ENCODE assay signal across 8 cellular contexts in the genomic region with DNA sequence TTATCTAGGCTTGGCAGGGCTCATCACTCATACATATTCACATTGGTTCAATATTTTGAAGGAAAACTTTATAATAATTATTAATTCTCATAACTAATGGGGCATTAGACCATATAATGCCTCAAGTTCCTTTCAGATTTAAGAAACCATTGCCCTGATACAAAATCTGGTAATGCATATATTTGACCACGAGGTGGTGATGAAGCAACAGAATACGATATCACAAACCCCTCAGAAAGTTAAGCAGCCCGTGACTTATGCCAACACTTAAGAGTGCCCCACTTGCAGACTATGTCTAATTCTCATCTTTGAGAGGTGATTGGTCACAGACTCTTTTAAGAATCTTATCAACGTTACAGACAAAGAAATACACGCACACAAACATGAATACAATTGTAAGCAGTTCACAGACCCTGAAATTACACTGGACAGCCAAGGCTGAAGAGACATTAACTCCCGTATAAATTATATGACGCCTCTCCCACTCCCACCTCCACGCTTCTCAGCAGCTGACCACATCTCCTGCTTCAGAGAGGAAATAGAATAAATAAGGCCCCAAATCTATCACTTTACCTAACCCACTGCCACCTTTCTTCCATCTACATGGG. TPM values are rescaled to one million over a fixed set of nuclear protein-coding genes. Genes with fewer than 3 reads are reported as not detected.
DNase-seq lines count a peak whose midpoint lies in the region; ATAC-seq and TF ChIP-seq lines count a peak whose summit lies in the region.

No MANE protein-coding gene starts in this region.

- H3K27ac ChIP-seq in left ventricle myocardium inferior (replicated peaks): no peak overlapping the region

- H3K36me3 ChIP-seq in adipocyte (ENCODE audit: control insufficient read depth, insufficient read depth, low read length, severe bottlenecking): no peaks in the 10 kb centered on the region
- no peaks in the 10 kb centered on the region for H3K36me3 ChIP-seq in left ventricle myocardium inferior

- intact Hi-C loops in left ventricle myocardium inferior (cut with micrococcal nuclease): loop anchor here (5.0 to 10.0 kb wide), 2 partner anchors 129 to 387 kb away; partner anchors contain the start of gene TRABD2A

- H3K4me3 ChIP-seq in adipocyte (ENCODE audit: low read length): no peak overlapping the region
- H3K4me3 ChIP-seq in left ventricle myocardium inferior: no peak overlapping the region
- H3K4me3 ChIP-seq in skeletal muscle cell (ENCODE audit: low read depth, low read length): no peak overlapping the region

- H3K4me1 ChIP-seq in adipocyte (ENCODE audit: control insufficient read depth, insufficient read depth, low read length): no peaks in the 10 kb centered on the region
- H3K4me1 ChIP-seq in left ventricle myocardium inferior: no peaks in the 10 kb centered on the region

- DNase-seq in Daoy (ENCODE audit: low read depth) (peak; percentile 54), NCI-H82 treated with DMSO at 0.1 percent for 48 hours (lab: John Stamatoyannopoulos, UW; ENCODE audit: unreplicated experiment) (peak; percentile 23), adipocyte (ENCODE audit: low read depth) (peak; percentile 87), left ventricle myocardium inferior (no peak), skeletal muscle cell (ENCODE audit: low read depth) (peak; percentile 35), cortex of kidney (lab: John Stamatoyannopoulos, UW) (no peak)

- peak; percentile 79 for ATAC-seq in GM19452 (IDR thresholded peaks at IDR 0.05; ENCODE audit: unreplicated experiment)
- ATAC-seq in HG03521 (IDR thresholded peaks at IDR 0.05; ENCODE audit: unreplicated experiment): peak; percentile 74

- H3K9me3 ChIP-seq in adipocyte (ENCODE audit: control insufficient read depth, low read length): no peaks in the 10 kb centered on the region
- no peaks in the 10 kb centered on the region for H3K9me3 ChIP-seq in left ventricle myocardium inferior (replicated peaks)

- H3K9ac ChIP-seq in adipocyte (ENCODE audit: low read length): no peak overlapping the region

- TF ChIP-seq CTCF in left ventricle myocardium inferior (IDR thresholded peaks at IDR 0.05; ENCODE audit: borderline replicate concordance): peak; percentile 78

- no peaks in the 10 kb centered on the region for H3K27me3 ChIP-seq in adipocyte (replicated peaks; ENCODE audit: control insufficient read depth, insufficient read depth, low read length)
- peaks cover 6% of the 10 kb centered on the region for H3K27me3 ChIP-seq in left ventricle myocardium inferior (ENCODE audit: low read depth)

RNA-seq across cellular contexts. Expression of gene DNAH6, which starts 20.7 kb away (rescaled TPM):
- 0.12 and 2.9 TPM in 2 replicates for total RNA-seq in Daoy (2014; rRNA removed; shearing (Covaris generic))
- total RNA-seq in left ventricle myocardium inferior: 0.14 TPM

RNA-seq across cellular contexts. Expression of gene SUCLG1, which starts 36.6 kb away (rescaled TPM):
- total RNA-seq in Daoy (2014; rRNA removed; shearing (Covaris generic)): 69.1 and 77.0 TPM in 2 replicates
- total RNA-seq in left ventricle myocardium inferior: 292 TPM

Comparison
In these comparisons a context has a peak if more than half of its experiments do, and no peak if none do; other contexts are left out.
1. DNase-seq: peak in Daoy (single experiment), NCI-H82 treated with DMSO at 0.1 percent for 48 hours (single experiment), adipocyte (single experiment) and skeletal muscle cell (single experiment); none in left ventricle myocardium inferior (single experiment) and cortex of kidney (single experiment).